ENCODE assay signal across 8 cellular contexts in the genomic region with DNA sequence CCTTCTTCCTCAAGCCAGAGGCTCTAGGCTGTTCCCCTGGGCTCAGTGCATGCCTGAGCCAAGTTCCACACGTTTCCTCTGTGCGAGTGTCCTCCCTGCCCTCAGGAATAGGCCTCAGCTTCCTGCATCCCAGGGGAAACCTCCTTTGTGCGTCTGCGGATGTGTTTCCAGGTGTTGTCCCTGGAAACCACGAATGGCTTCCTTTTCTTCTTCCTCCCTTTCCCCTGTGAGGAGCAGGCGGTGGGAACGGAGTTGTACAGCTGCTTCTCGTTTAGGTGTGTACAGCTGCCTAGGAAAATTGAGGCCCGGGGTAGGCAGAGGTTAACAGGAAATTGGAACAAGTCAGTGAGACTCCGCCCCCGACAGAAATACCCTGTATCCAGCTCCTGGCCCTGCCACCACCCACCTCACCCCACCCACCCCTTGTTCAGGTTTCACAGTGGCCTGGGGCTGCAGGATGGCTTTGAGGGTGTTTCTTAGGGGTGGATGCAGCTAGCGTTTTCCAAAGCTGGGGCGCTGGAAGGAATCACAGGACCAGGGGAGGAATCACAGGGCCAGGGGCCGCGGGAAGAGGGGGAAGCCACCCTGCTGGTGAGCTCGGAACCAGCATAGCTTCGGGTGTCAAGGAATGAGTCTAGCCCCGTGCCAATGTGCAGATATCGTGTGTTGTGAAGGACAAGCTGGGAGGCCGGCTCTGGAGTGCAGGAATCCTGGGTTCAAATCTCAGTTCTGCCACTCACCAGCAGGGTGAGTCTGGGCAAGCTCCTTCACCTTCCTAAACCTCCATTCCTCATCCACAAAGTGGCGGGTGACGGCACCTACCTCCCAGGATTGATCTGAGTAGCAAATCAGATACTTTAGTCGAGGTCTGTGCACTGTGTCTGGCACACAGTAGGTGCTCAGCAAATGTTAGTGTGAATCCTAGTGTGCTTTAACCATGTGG. TPM values are rescaled to one million over a fixed set of nuclear protein-coding genes. Genes with fewer than 3 reads are reported as not detected.
DNase-seq lines count a peak whose midpoint lies in the region; ATAC-seq and TF ChIP-seq lines count a peak whose summit lies in the region.

No MANE protein-coding gene starts in this region.

- H3K9me3 ChIP-seq in DND-41 (ENCODE audit: insufficient read depth, low read length, severe bottlenecking) (no peaks in the 10 kb centered on the region), Loucy (ENCODE audit: insufficient read depth, low read depth, low read length) (no peaks in the 10 kb centered on the region), parathyroid adenoma (ENCODE audit: control insufficient read depth, low read length) (no peaks in the 10 kb centered on the region), tibial artery (no peaks in the 10 kb centered on the region)

- H4K20me1 ChIP-seq in DND-41 (ENCODE audit: insufficient read depth, low read length) (no peaks in the 10 kb centered on the region), Loucy (ENCODE audit: insufficient read depth, low read length, poor library complexity, severe bottlenecking) (no peaks in the 10 kb centered on the region)

- H3K9ac ChIP-seq in DND-41 (ENCODE audit: low read depth, low read length) (no peak overlapping the region), Loucy (ENCODE audit: low read depth, low read length, poor library complexity, severe bottlenecking) (peak overlapping the region; percentile 47), parathyroid adenoma (no peak overlapping the region)

- TF ChIP-seq CTCF in DND-41 (IDR thresholded peaks at IDR 0.05; ENCODE audit: borderline replicate concordance, extremely low read depth, low read length, poor library complexity, severe bottlenecking) (peak; percentile 5), Loucy (conservative IDR thresholded peaks at IDR 0.05; ENCODE audit: low read length) (peak; percentile 36; the same call in 1 of the 2 replicates), parathyroid adenoma (IDR thresholded peaks at IDR 0.05) (no peak), tibial artery (IDR thresholded peaks at IDR 0.05) (no peak)

- no peaks in the 10 kb centered on the region for H3K36me3 ChIP-seq in DND-41 (ENCODE audit: insufficient read depth, low read length)
- H3K36me3 ChIP-seq in Loucy (ENCODE audit: insufficient read depth, low read length) = no peaks in the 10 kb centered on the region
- H3K36me3 ChIP-seq in parathyroid adenoma (ENCODE audit: control insufficient read depth, insufficient read depth, low read length) = no peaks in the 10 kb centered on the region
- no peaks in the 10 kb centered on the region for H3K36me3 ChIP-seq in tibial artery

- H3K79me2 ChIP-seq in DND-41 (ENCODE audit: insufficient read depth, low read length) = no peaks in the 10 kb centered on the region
- no peaks in the 10 kb centered on the region for H3K79me2 ChIP-seq in Loucy (ENCODE audit: insufficient read depth, low read length)
- no peaks in the 10 kb centered on the region for H3K79me2 ChIP-seq in parathyroid adenoma

- no peaks in the 10 kb centered on the region for H3K27me3 ChIP-seq in DND-41 (ENCODE audit: insufficient read depth, low read length, poor library complexity)
- H3K27me3 ChIP-seq in Loucy (ENCODE audit: insufficient read depth, low read length, poor library complexity, severe bottlenecking) = no peaks in the 10 kb centered on the region
- H3K27me3 ChIP-seq in parathyroid adenoma (ENCODE audit: control insufficient read depth, insufficient read depth, low read length) = no peaks in the 10 kb centered on the region
- H3K27me3 ChIP-seq in tibial artery = no peaks in the 10 kb centered on the region

- no peaks in the 10 kb centered on the region for H3K4me1 ChIP-seq in DND-41 (ENCODE audit: insufficient read depth, low read length)
- peaks cover 21% of the 10 kb centered on the region for H3K4me1 ChIP-seq in Loucy (ENCODE audit: insufficient read depth, low read length, poor library complexity, severe bottlenecking)
- no peaks in the 10 kb centered on the region for H3K4me1 ChIP-seq in parathyroid adenoma
- peaks cover 0 to 20% (median 5%) of the 10 kb centered on the region in 4 donors for H3K4me1 ChIP-seq in tibial artery

- DNase-seq in DND-41 = no peak
- DNase-seq in Right ventricle myocardium superior = peak; percentile 63
- DNase-seq in tibial artery = no peak
- DNase-seq in SIG-M5 treated with dmso at 0.1 percent for 504 hours (lab: John Stamatoyannopoulos, UW; ENCODE audit: unreplicated experiment) = no peak
- no peak for DNase-seq in activated CD4-positive, alpha-beta T cell treated with anti-CD3 and anti-CD28 coated beads, Interleukin-2, amount 50 U/mL, for 1 hour

- H3K4me3 ChIP-seq in DND-41 (ENCODE audit: low read depth in 1 of 2, low read length in 2 of 2) (no peak overlapping the region), Loucy (ENCODE audit: low read length, poor library complexity, severe bottlenecking) (no peak overlapping the region), parathyroid adenoma (ENCODE audit: low read depth, low read length) (no peak overlapping the region), tibial artery (no peak overlapping the region)

- H3K9me2 ChIP-seq in Loucy (replicated peaks; ENCODE audit: low read depth, low read length) = no peaks in the 10 kb centered on the region

- ATAC-seq in DND-41 (ENCODE audit: insufficient read depth, low read depth) = no peak
- ATAC-seq in Right ventricle myocardium superior (ENCODE audit: poor library complexity) = peak; percentile 53
- ATAC-seq in GM19395 (IDR thresholded peaks at IDR 0.05; ENCODE audit: unreplicated experiment) = no peak

- intact Hi-C loops in Right ventricle myocardium superior (cut with DNase I) = loop anchor here (10.0 kb wide), 1 partner anchor 305 kb away; no protein-coding TSS in a partner anchor
- intact Hi-C loops in tibial artery (cut with DNase I; ENCODE audit: low total_unique reads) = loop anchor here (10.0 kb wide), 1 partner anchor 335 kb away; a partner anchor contains a TSS

- H3K4me2 ChIP-seq in DND-41 (ENCODE audit: insufficient read depth, low read length) (no peak overlapping the region), Loucy (ENCODE audit: low read depth, low read length, poor library complexity, severe bottlenecking) (peak overlapping the region; percentile 47), parathyroid adenoma (ENCODE audit: low read length) (no peak overlapping the region)

- H3K27ac ChIP-seq in DND-41 (ENCODE audit: low read length) = no peak overlapping the region
- peak overlapping the region; percentile 55 for H3K27ac ChIP-seq in parathyroid adenoma
- H3K27ac ChIP-seq in tibial artery = no peak overlapping the region

- H3F3A ChIP-seq in Loucy (ENCODE audit: low read depth) = no peaks in the 10 kb centered on the region

- H2AFZ ChIP-seq in DND-41 (ENCODE audit: low read depth, low read length) (no peak overlapping the region), Loucy (ENCODE audit: low read length) (peak overlapping the region; percentile 86), parathyroid adenoma (no peak overlapping the region)

RNA-seq across cellular contexts. Expression of a gene that starts 53.8 kb away (rescaled TPM):
- total RNA-seq in Right ventricle myocardium superior = 11.0 TPM

Comparison
In these comparisons a context has a peak if more than half of its experiments do, and no peak if none do; other contexts are left out.
1. CTCF ChIP-seq: peak in DND-41 (single experiment) and Loucy (single experiment); none in parathyroid adenoma (single experiment) and tibial artery (0 of 2).